13 cellular contexts compared by ENCODE assay signal in the genomic region with DNA sequence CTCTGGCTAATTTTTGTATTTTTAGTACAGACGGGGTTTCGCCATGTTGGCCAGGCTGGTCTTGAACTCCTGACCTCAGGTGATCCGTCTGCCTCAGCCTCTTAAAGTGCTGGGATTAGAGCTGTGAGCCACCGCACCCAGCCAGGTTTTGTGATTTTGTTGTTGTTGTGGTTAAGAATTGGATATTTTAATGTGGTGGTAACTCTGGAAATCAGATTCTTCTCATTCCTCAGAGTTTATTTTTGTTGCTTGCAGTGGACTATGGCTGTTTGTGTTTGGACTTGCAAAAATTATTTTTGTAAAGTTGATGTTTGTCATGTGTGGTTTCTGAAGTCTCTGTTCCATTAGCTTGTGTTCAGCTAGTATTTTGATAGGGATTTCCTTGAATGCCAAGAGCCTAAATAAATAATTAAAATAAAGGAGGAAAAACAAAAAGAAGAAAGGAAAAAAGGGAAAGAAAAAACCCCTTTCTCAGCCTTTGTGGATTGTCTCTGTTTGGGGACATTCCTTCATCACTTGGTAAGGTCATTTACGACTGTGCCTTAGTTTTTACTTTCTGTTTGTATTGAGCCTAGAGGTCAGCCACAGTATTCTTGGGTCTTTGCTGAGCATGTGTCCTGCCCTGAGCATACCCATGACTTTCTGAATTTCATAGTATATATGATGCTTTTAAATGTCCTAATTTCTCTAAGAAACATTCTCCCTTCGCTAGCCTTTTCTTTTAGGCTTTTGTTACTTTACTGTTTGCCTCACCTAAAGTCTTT. TPM values are rescaled to one million over a fixed set of nuclear protein-coding genes. Genes with fewer than 3 reads are reported as not detected.
DNase-seq lines count a peak whose midpoint lies in the region; FAIRE-seq and TF ChIP-seq lines count a peak whose summit lies in the region.
"Had no signal": no experiment of that assay in that cellular context is flagged by ENCODE, and none has a peak within 500 bp of the region (broad histone marks: within the 10 kb centered on the region; RNA-seq: fewer than 3 reads in every experiment).

No MANE protein-coding gene starts in this region.

- TF ChIP-seq CTCF in choroid plexus epithelial cell (conservative IDR thresholded peaks at IDR 0.05; ENCODE audit: low read depth, low read length) (no peak), progenitor cell of endocrine pancreas (IDR thresholded peaks at IDR 0.05; ENCODE audit: unreplicated experiment) (no peak), dorsolateral prefrontal cortex (IDR thresholded peaks at IDR 0.05 in 54 of 56, conservative IDR thresholded peaks at IDR 0.05 in 2 of 56; ENCODE audit: low read depth in 1 of 56, partially characterized antibody in 56 of 56) (no peak), kidney (IDR thresholded peaks at IDR 0.05; ENCODE audit: borderline replicate concordance, extremely low read depth, insufficient read depth) (no peak)

- no peak overlapping the region for H3K4me3 Mint-ChIP-seq in progenitor cell of endocrine pancreas (ENCODE audit: low read depth)
- H3K4me3 Mint-ChIP-seq: activated B cell treated with CpG ODN at 0.5 μM for 24 hours had no signal

- no peak overlapping the region for H3K4me3 ChIP-seq in choroid plexus epithelial cell (ENCODE audit: low read depth, low read length)
- H3K4me3 ChIP-seq in dorsolateral prefrontal cortex = no peak overlapping the region
- H3K4me3 ChIP-seq in kidney (ENCODE audit: low read length in 2 of 2) = no peak overlapping the region
- H3K4me3 ChIP-seq: thoracic aorta had no signal

- H3K36me3 Mint-ChIP-seq in progenitor cell of endocrine pancreas (ENCODE audit: insufficient read depth) = peaks cover 24% of the 10 kb centered on the region

- peak overlapping the region; percentile 8 for H3K27ac Mint-ChIP-seq in progenitor cell of endocrine pancreas
- H3K27ac Mint-ChIP-seq: activated B cell treated with CpG ODN at 0.5 μM for 24 hours had no signal

- peaks cover 4% of the 10 kb centered on the region for H3K4me1 Mint-ChIP-seq in progenitor cell of endocrine pancreas (ENCODE audit: low read depth)

- intact Hi-C loops in dorsolateral prefrontal cortex (cut with DNase I) = no loop called here
- intact Hi-C loops in kidney (cut with DNase I) = no loop called here

- H3K27ac ChIP-seq in dorsolateral prefrontal cortex (peak overlapping the region in 3 of 59 donors; percentile 4 to 35 (median 28)), kidney (ENCODE audit: low read depth in 2 of 2, low read length in 2 of 2) (no peak overlapping the region)
- H3K27ac ChIP-seq: thoracic aorta had no signal

- H3K9me3 ChIP-seq in kidney (ENCODE audit: control insufficient read depth in 1 of 2, low read length in 2 of 2) = no peaks in the 10 kb centered on the region
- H3K9me3 ChIP-seq: thoracic aorta had no signal

- no peak for FAIRE-seq in kidney (lab: Jason Lieb, UNC)

- H3K27me3 ChIP-seq in dorsolateral prefrontal cortex = no peaks in the 10 kb centered on the region

- DNase-seq in EH (ENCODE audit: low read depth) = peak; percentile 63
- DNase-seq in LoVo (ENCODE audit: low spot score) = peak; percentile 10
- peak; percentile 59 for DNase-seq in choroid plexus epithelial cell (ENCODE audit: low read depth)
- no peak for DNase-seq in progenitor cell of endocrine pancreas (ENCODE audit: low spot score, unreplicated experiment)
- no peak for DNase-seq in NCI-H1105 (lab: John Stamatoyannopoulos, UW)
- no peak for DNase-seq in dorsolateral prefrontal cortex
- no peak for DNase-seq in kidney
- DNase-seq: activated B cell treated with CpG ODN at 0.5 μM for 24 hours, DMS79 treated with DMSO at 0.1 percent for 48 hours, NCI-H1694, NCI-H69, Right ventricle myocardium superior had no signal

- H3K4me1 ChIP-seq in kidney (ENCODE audit: control insufficient read depth in 1 of 2, insufficient read depth in 1 of 2, low read depth in 1 of 2, low read length in 2 of 2) = peaks cover 0 to 2% of the 10 kb centered on the region in 2 donors

- H3K9me3 Mint-ChIP-seq in progenitor cell of endocrine pancreas (ENCODE audit: low read depth) = peaks cover 14% of the 10 kb centered on the region

- H3K36me3 ChIP-seq in kidney (ENCODE audit: control insufficient read depth in 1 of 2, insufficient read depth in 2 of 2, low read length in 2 of 2) = no peaks in the 10 kb centered on the region
- H3K36me3 ChIP-seq: thoracic aorta had no signal

- no peaks in the 10 kb centered on the region for H3K27me3 Mint-ChIP-seq in progenitor cell of endocrine pancreas
- H3K27me3 Mint-ChIP-seq: activated B cell treated with CpG ODN at 0.5 μM for 24 hours had no signal

- no peak overlapping the region for H3K9ac ChIP-seq in kidney (ENCODE audit: low read length in 2 of 2)

RNA-seq across cellular contexts. Expression of a gene that starts 37.3 kb away (rescaled TPM):
- 37.7 and 43.3 TPM in 2 replicates for total RNA-seq in progenitor cell of endocrine pancreas
- total RNA-seq in dorsolateral prefrontal cortex = 10 to 100 TPM in 112 of 120 experiments, 1 to 10 TPM in 8; 5.7 to 27.0 (median 15.7) TPM
- total RNA-seq in kidney = 23.6 TPM
- polyA plus RNA-seq in kidney (ENCODE audit: insufficient read depth, low read depth, low replicate concordance) = 10.2 TPM

Comparison
In these comparisons a context has a peak if more than half of its experiments do, and no peak if none do; other contexts are left out.
1. DNase-seq: peak in EH (single experiment), LoVo (single experiment) and choroid plexus epithelial cell (single experiment); none in progenitor cell of endocrine pancreas (single experiment), NCI-H1105 (single experiment), dorsolateral prefrontal cortex (0 of 10) and kidney (single experiment).